In the genomic region with DNA sequence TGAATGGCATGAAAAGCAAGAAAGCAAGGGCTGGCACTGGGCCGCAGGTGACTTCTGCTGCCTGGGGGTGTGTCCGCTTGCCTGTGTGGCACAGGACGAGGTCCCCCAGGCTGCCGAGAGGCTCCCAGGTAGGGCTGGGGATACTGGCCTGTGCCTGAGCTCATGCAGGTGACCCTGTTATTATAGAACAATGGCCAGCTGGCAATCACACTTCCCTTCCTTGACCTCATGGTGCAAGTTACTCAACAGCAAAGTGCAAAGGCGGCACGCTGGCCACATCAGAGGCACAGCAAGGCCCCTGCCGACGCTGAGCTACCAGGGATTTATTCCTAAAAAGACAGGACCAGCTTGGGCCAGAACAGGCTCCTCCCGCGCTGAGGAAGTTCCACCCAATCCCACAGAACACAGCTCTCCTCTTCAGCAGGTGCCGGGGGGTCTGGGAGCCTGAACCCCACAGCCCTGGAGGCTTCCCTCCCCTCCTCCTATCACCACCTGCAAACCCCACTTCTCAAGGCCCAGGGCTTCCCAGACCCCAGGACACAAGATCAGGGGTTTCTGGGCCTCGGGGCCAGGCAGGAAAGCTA, we compare ENCODE assay signal across 13 cellular contexts. TPM values are rescaled to one million over a fixed set of nuclear protein-coding genes. Genes with fewer than 3 reads are reported as not detected.
DNase-seq lines count a peak whose midpoint lies in the region; FAIRE-seq lines count a peak whose summit lies in the region.
"Had no signal": no experiment of that assay in that cellular context is flagged by ENCODE, and none has a peak within 500 bp of the region (broad histone marks: within the 10 kb centered on the region; RNA-seq: fewer than 3 reads in every experiment).

No MANE protein-coding gene starts in this region.

- H3K36me3 Mint-ChIP-seq in activated CD4-positive, alpha-beta T cell treated with anti-CD3 and anti-CD28 coated beads, Interleukin-2, amount 10 ng/mL, durations not matched to agents 24 days and 14 days (ENCODE audit: low read depth): peaks cover 21% of the 10 kb centered on the region

- no peak for FAIRE-seq in small intestine (lab: Jason Lieb, UNC)

- peaks cover 26% of the 10 kb centered on the region for H3K36me3 ChIP-seq in effector memory CD4-positive, alpha-beta T cell (ENCODE audit: control insufficient read depth, insufficient read depth, low read length)
- peaks cover 15 to 18% of the 10 kb centered on the region in 2 donors for H3K36me3 ChIP-seq in small intestine (ENCODE audit: control insufficient read depth in 2 of 2, insufficient read depth in 2 of 2, low read length in 2 of 2)

- H3K4me1 ChIP-seq in effector memory CD4-positive, alpha-beta T cell (ENCODE audit: control insufficient read depth, insufficient read depth, low read length, poor library complexity, severe bottlenecking): peaks cover 52% of the 10 kb centered on the region
- H3K4me1 ChIP-seq in small intestine (ENCODE audit: control insufficient read depth in 2 of 2, insufficient read depth in 1 of 2, low read depth in 1 of 2, low read length in 1 of 2): peaks cover 0 to 2% of the 10 kb centered on the region in 2 donors

- peak overlapping the region; percentile 17 for H3K4me3 ChIP-seq in effector memory CD4-positive, alpha-beta T cell (ENCODE audit: insufficient read depth, low read depth, low read length, poor library complexity, severe bottlenecking)
- no peak overlapping the region for H3K4me3 ChIP-seq in small intestine (ENCODE audit: low read depth in 1 of 2, low read length in 2 of 2)

- no peak for DNase-seq in activated CD4-positive, alpha-beta T cell treated with anti-CD3 and anti-CD28 coated beads, Interleukin-2, amount 10 ng/mL, durations not matched to agents 24 days and 14 days
- DNase-seq in activated CD4-positive, alpha-beta T cell treated with anti-CD3 and anti-CD28 coated beads, Interleukin-2, amount 50 U/mL, for 48 hours: no peak
- DNase-seq in SKM-1 (lab: John Stamatoyannopoulos, UW; ENCODE audit: unreplicated experiment) (peak; percentile 30), small intestine (no peak), NCI-H748 (lab: John Stamatoyannopoulos, UW; ENCODE audit: unreplicated experiment) (no peak), epidermal melanocyte (ENCODE audit: insufficient read length, low spot score) (no peak), A172 (ENCODE audit: low spot score) (no peak)
- no peak for DNase-seq in effector memory CD4-positive, alpha-beta T cell
- DNase-seq: NCI-H2029, SW 1271 had no signal

- H3K9me3 Mint-ChIP-seq in activated CD4-positive, alpha-beta T cell treated with anti-CD3 and anti-CD28 coated beads, Interleukin-2, amount 10 ng/mL, durations not matched to agents 24 days and 14 days: no peaks in the 10 kb centered on the region

- H3K4me3 Mint-ChIP-seq in activated CD4-positive, alpha-beta T cell treated with anti-CD3 and anti-CD28 coated beads, Interleukin-2, amount 10 ng/mL, durations not matched to agents 24 days and 14 days: peak overlapping the region; percentile 79

- H3K27ac Mint-ChIP-seq in activated CD4-positive, alpha-beta T cell treated with anti-CD3 and anti-CD28 coated beads, Interleukin-2, amount 10 ng/mL, durations not matched to agents 24 days and 14 days: peak overlapping the region; percentile 88

- WGBS in small intestine, 3 donors: 61 to 69% (median 62%) methylated on average over 12 of the region's 12 CpGs

- peaks cover 28% of the 10 kb centered on the region for H3K4me1 Mint-ChIP-seq in activated CD4-positive, alpha-beta T cell treated with anti-CD3 and anti-CD28 coated beads, Interleukin-2, amount 10 ng/mL, durations not matched to agents 24 days and 14 days

- H3K27me3 Mint-ChIP-seq in activated CD4-positive, alpha-beta T cell treated with anti-CD3 and anti-CD28 coated beads, Interleukin-2, amount 10 ng/mL, durations not matched to agents 24 days and 14 days: no peaks in the 10 kb centered on the region

- no peaks in the 10 kb centered on the region for H3K27me3 ChIP-seq in effector memory CD4-positive, alpha-beta T cell (replicated peaks; ENCODE audit: control insufficient read depth, insufficient read depth, low read length, poor library complexity, severe bottlenecking)
- H3K27me3 ChIP-seq in small intestine (ENCODE audit: control insufficient read depth in 2 of 2, insufficient read depth in 2 of 2, low read length in 2 of 2): peaks cover 0 to 4% of the 10 kb centered on the region in 2 donors

- H3K9me3 ChIP-seq in effector memory CD4-positive, alpha-beta T cell (ENCODE audit: control insufficient read depth, low read length): no peaks in the 10 kb centered on the region
- H3K9me3 ChIP-seq in small intestine (ENCODE audit: control insufficient read depth, low read depth): no peaks in the 10 kb centered on the region

- intact Hi-C loops in activated CD4-positive, alpha-beta T cell treated with anti-CD3 and anti-CD28 coated beads, Interleukin-2, amount 10 ng/mL, durations not matched to agents 24 days and 14 days (cut with micrococcal nuclease): loop anchor here (5.0 kb wide), 1 partner anchor 79 kb away; a partner anchor contains a TSS

- peak overlapping the region; percentile 96 for H3K27ac ChIP-seq in effector memory CD4-positive, alpha-beta T cell (ENCODE audit: insufficient read depth, low read length, poor library complexity, severe bottlenecking)
- H3K27ac ChIP-seq in small intestine (ENCODE audit: low read depth in 1 of 2, low read length in 1 of 2): peak overlapping the region; percentile 2 to 53

RNA-seq across cellular contexts. Expression of a gene that starts 1.4 kb away (rescaled TPM):
- total RNA-seq in activated CD4-positive, alpha-beta T cell treated with anti-CD3 and anti-CD28 coated beads, Interleukin-2, amount 10 ng/mL, durations not matched to agents 24 days and 14 days: 143 and 165 TPM in 2 replicates
- 1 to 10 TPM in 2 of 3 donors, under 1 TPM in 1; 0.67 to 2.5 (median 1.6) TPM for polyA plus RNA-seq in small intestine
- total RNA-seq in A172 (2014; rRNA removed; shearing (Covaris generic)): 0.31 and 0.93 TPM in 2 replicates

RNA-seq across cellular contexts. Expression of a gene that starts 30.6 kb away (rescaled TPM):
- 65.3 and 70.6 TPM in 2 replicates for total RNA-seq in activated CD4-positive, alpha-beta T cell treated with anti-CD3 and anti-CD28 coated beads, Interleukin-2, amount 10 ng/mL, durations not matched to agents 24 days and 14 days
- polyA plus RNA-seq in small intestine: 100 to 1,000 TPM in 2 of 3 donors, 10 to 100 TPM in 1; 43.1 to 173 (median 126) TPM
- total RNA-seq in A172 (2014; rRNA removed; shearing (Covaris generic)): 29.3 and 35.9 TPM in 2 replicates

RNA-seq across cellular contexts. Expression of a gene that starts 30.6 kb away (rescaled TPM):
- total RNA-seq in activated CD4-positive, alpha-beta T cell treated with anti-CD3 and anti-CD28 coated beads, Interleukin-2, amount 10 ng/mL, durations not matched to agents 24 days and 14 days: 83.8 and 87.2 TPM in 2 replicates
- polyA plus RNA-seq in small intestine: 10 to 100 TPM; 43.8 to 61.5 (median 53.9) TPM
- total RNA-seq in A172 (2014; rRNA removed; shearing (Covaris generic)): 13.4 and 26.6 TPM in 2 replicates

RNA-seq across cellular contexts. Expression of a gene that starts 40.4 kb away (rescaled TPM):
- not detected in 2 replicates for total RNA-seq in activated CD4-positive, alpha-beta T cell treated with anti-CD3 and anti-CD28 coated beads, Interleukin-2, amount 10 ng/mL, durations not matched to agents 24 days and 14 days
- under 1 TPM in 1 of 3 donors, not detected in 2; 0.19 TPM for polyA plus RNA-seq in small intestine
- not detected in 2 replicates for total RNA-seq in A172 (2014; rRNA removed; shearing (Covaris generic))
- total RNA-seq: A673, fibroblast of lung, urinary bladder had no signal
- polyA plus RNA-seq: fibroblast of lung had no signal

RNA-seq across cellular contexts. Expression of a gene that starts 48.1 kb away (rescaled TPM):
- total RNA-seq in activated CD4-positive, alpha-beta T cell treated with anti-CD3 and anti-CD28 coated beads, Interleukin-2, amount 10 ng/mL, durations not matched to agents 24 days and 14 days: 0.17 and 0.19 TPM in 2 replicates
- not detected for polyA plus RNA-seq in small intestine
- not detected in 2 replicates for total RNA-seq in A172 (2014; rRNA removed; shearing (Covaris generic))
- total RNA-seq: A673, fibroblast of lung, urinary bladder had no signal
- polyA plus RNA-seq: fibroblast of lung, urinary bladder had no signal

Comparison
In these comparisons a context has a peak if more than half of its experiments do, and no peak if none do; other contexts are left out.
1. RNA of a gene that starts 1.4 kb away (total RNA-seq): 143 to 165 TPM in activated CD4-positive, alpha-beta T cell treated with anti-CD3 and anti-CD28 coated beads, Interleukin-2, amount 10 ng/mL, durations not matched to agents 24 days and 14 days; 0.31 to 0.93 TPM in A172; every median in the first group is over 10 times any median in the second.